In genomic region chr1:215651867-215652266, GRCh38 we compare ENCODE assay signal across 22 cellular contexts.
DNase-seq lines count a peak whose midpoint lies in the region; ATAC-seq and TF ChIP-seq lines count a peak whose summit lies in the region.
"Had no signal": no experiment of that assay in that cellular context is flagged by ENCODE, and none has a peak within 500 bp of the region (broad histone marks: within the 10 kb centered on the region; RNA-seq: fewer than 3 reads in every experiment).

No MANE protein-coding gene starts in this region.

- H3K27ac Mint-ChIP-seq in GM23338 (peak overlapping the region; percentile 60), T-helper 17 cell (no peak overlapping the region)
- H3K27ac Mint-ChIP-seq: CD4-positive, CD25-positive, alpha-beta regulatory T cell; IgD-negative memory B cell had no signal

- H3K9me2 ChIP-seq in GM23338 (ENCODE audit: insufficient read depth) = no peaks in the 10 kb centered on the region
- no peaks in the 10 kb centered on the region for H3K9me2 ChIP-seq in Loucy (replicated peaks; ENCODE audit: low read depth, low read length)
- H3K9me2 ChIP-seq in PC-3 (replicated peaks; ENCODE audit: low read length) = no peaks in the 10 kb centered on the region

- H3K36me3 ChIP-seq in GM23338 (ENCODE audit: insufficient read depth) (no peaks in the 10 kb centered on the region), Loucy (ENCODE audit: insufficient read depth, low read length) (no peaks in the 10 kb centered on the region), PC-3 (ENCODE audit: low read depth, low read length) (no peaks in the 10 kb centered on the region), iPS-18a (ENCODE audit: control insufficient read depth, low read depth, low read length) (no peaks in the 10 kb centered on the region)
- H3K36me3 ChIP-seq: BLaER1, HAP-1, Peyer's patch had no signal

- no peaks in the 10 kb centered on the region for H3K9me3 ChIP-seq in Loucy (ENCODE audit: insufficient read depth, low read depth, low read length)
- H3K9me3 ChIP-seq in PC-3 (ENCODE audit: low read length) = no peaks in the 10 kb centered on the region
- H3K9me3 ChIP-seq in iPS-18a (ENCODE audit: control insufficient read depth, low read depth, low read length) = no peaks in the 10 kb centered on the region
- peaks cover 3% of the 10 kb centered on the region for H3K9me3 ChIP-seq in T-helper 17 cell (ENCODE audit: control insufficient read depth, low read length, poor library complexity, severe bottlenecking)
- H3K9me3 ChIP-seq: BLaER1, HAP-1, Peyer's patch had no signal

- no peak overlapping the region for H2AFZ ChIP-seq in GM23338
- no peak overlapping the region for H2AFZ ChIP-seq in Loucy (ENCODE audit: low read length)
- no peak overlapping the region for H2AFZ ChIP-seq in PC-3 (ENCODE audit: low read length)

- peak overlapping the region; percentile 69 for H3K4me2 ChIP-seq in GM23338
- peak overlapping the region; percentile 32 for H3K4me2 ChIP-seq in Loucy (ENCODE audit: low read depth, low read length, poor library complexity, severe bottlenecking)
- H3K4me2 ChIP-seq in PC-3 (ENCODE audit: low read length) = peak overlapping the region; percentile 15; the same call in 1 of the 2 replicates
- H3K4me2 ChIP-seq: BLaER1 had no signal

- no peak for TF ChIP-seq CTCF in GM23338 (conservative IDR thresholded peaks at IDR 0.05; ENCODE audit: low read depth in 2 of 2)
- no peak for TF ChIP-seq CTCF in Loucy (conservative IDR thresholded peaks at IDR 0.05; ENCODE audit: low read length)
- no peak for TF ChIP-seq CTCF in PC-3 (conservative IDR thresholded peaks at IDR 0.05; ENCODE audit: low read depth, low read length)

- peaks cover 53% of the 10 kb centered on the region for H3K4me1 ChIP-seq in GM23338 (ENCODE audit: insufficient read depth)
- no peaks in the 10 kb centered on the region for H3K4me1 ChIP-seq in Loucy (ENCODE audit: insufficient read depth, low read length, poor library complexity, severe bottlenecking)
- H3K4me1 ChIP-seq in PC-3 (ENCODE audit: insufficient read depth, low read length) = no peaks in the 10 kb centered on the region
- peaks cover 44% of the 10 kb centered on the region for H3K4me1 ChIP-seq in iPS-18a (ENCODE audit: control insufficient read depth, low read depth, low read length)
- H3K4me1 ChIP-seq: BLaER1, Peyer's patch had no signal

- H3K4me1 Mint-ChIP-seq in GM23338 = peaks cover 59% of the 10 kb centered on the region
- H3K4me1 Mint-ChIP-seq in T-helper 17 cell = peaks cover 5% of the 10 kb centered on the region
- H3K4me1 Mint-ChIP-seq: CD4-positive, CD25-positive, alpha-beta regulatory T cell; IgD-negative memory B cell had no signal

- ATAC-seq in GM23338 = peak; percentile 78
- ATAC-seq in PC-3 = no peak
- no peak for ATAC-seq in T-helper 17 cell
- no peak for ATAC-seq in GM18907 (IDR thresholded peaks at IDR 0.05; ENCODE audit: unreplicated experiment)

- POLR2A ChIA-PET in PC-3 (lab: Charles Lee; ENCODE audit: unreplicated experiment) = interaction anchor here (0.7 kb wide), 1 partner anchor 81 kb away, joined by 10 read pairs; no protein-coding TSS in a partner anchor

- CTCF ChIA-PET in PC-3 (lab: Charles Lee) = interaction anchor here (0.7 kb wide), 1 partner anchor 28 kb away, joined by 3 read pairs; no protein-coding TSS in a partner anchor

- H3F3A ChIP-seq in GM23338 (replicated peaks; ENCODE audit: low read depth) (no peaks in the 10 kb centered on the region), Loucy (ENCODE audit: low read depth) (no peaks in the 10 kb centered on the region), PC-3 (ENCODE audit: low read length, unreplicated experiment) (no peaks in the 10 kb centered on the region)

- H3K9ac ChIP-seq in Loucy (ENCODE audit: low read depth, low read length, poor library complexity, severe bottlenecking) (no peak overlapping the region), PC-3 (ENCODE audit: low read length) (no peak overlapping the region), iPS-18a (ENCODE audit: low read length) (no peak overlapping the region)
- H3K9ac ChIP-seq: BLaER1 had no signal

- DNase-seq in GM23338 (ENCODE audit: low spot score) (peak; percentile 49), PC-3 (no peak), SKM-1 treated with dmso at 0.1 percent for 144 hours (lab: John Stamatoyannopoulos, UW; ENCODE audit: unreplicated experiment) (no peak), T-helper 17 cell (no peak)
- DNase-seq: CD4-positive, CD25-positive, alpha-beta regulatory T cell; DMS153; DND-41; NCI-H1092 treated with DMSO at 0.1 percent for 48 hours; NCI-H1436; NCI-H187; NCI-H2081 treated with DMSO at 0.1 percent for 48 hours; NCI-H524; NCI-H82; Peyer's patch; SHP77 treated with DMSO at 0.1 percent for 48 hours; SW 1271 had no signal

- peaks cover 6% of the 10 kb centered on the region for H3K27me3 Mint-ChIP-seq in GM23338 (ENCODE audit: insufficient read depth, low read depth, poor library complexity)
- no peaks in the 10 kb centered on the region for H3K27me3 Mint-ChIP-seq in T-helper 17 cell
- H3K27me3 Mint-ChIP-seq: CD4-positive, CD25-positive, alpha-beta regulatory T cell had no signal

- peak overlapping the region; percentile 37 for H3K4me3 ChIP-seq in GM23338
- H3K4me3 ChIP-seq in Loucy (ENCODE audit: low read length, poor library complexity, severe bottlenecking) = peak overlapping the region; percentile 47
- H3K4me3 ChIP-seq in PC-3 (ENCODE audit: low read length) = no peak overlapping the region
- H3K4me3 ChIP-seq in iPS-18a (ENCODE audit: low read length) = peak overlapping the region; percentile 40
- H3K4me3 ChIP-seq: BLaER1, HAP-1, Peyer's patch had no signal

- H4K20me1 ChIP-seq in GM23338 (replicated peaks; ENCODE audit: insufficient read depth) = no peaks in the 10 kb centered on the region
- no peaks in the 10 kb centered on the region for H4K20me1 ChIP-seq in Loucy (ENCODE audit: insufficient read depth, low read length, poor library complexity, severe bottlenecking)
- no peaks in the 10 kb centered on the region for H4K20me1 ChIP-seq in PC-3 (ENCODE audit: low read length)
- H4K20me1 ChIP-seq: BLaER1 had no signal

- intact Hi-C loops in PC-3 (cut with micrococcal nuclease) = no loop called here

- H3K27me3 ChIP-seq in GM23338 (ENCODE audit: insufficient read depth) (no peaks in the 10 kb centered on the region), Loucy (ENCODE audit: insufficient read depth, low read length, poor library complexity, severe bottlenecking) (no peaks in the 10 kb centered on the region), PC-3 (ENCODE audit: low read length) (peaks cover 58% of the 10 kb centered on the region), iPS-18a (ENCODE audit: control insufficient read depth, insufficient read depth, low read length) (no peaks in the 10 kb centered on the region)
- H3K27me3 ChIP-seq: BLaER1, Peyer's patch had no signal

- H3K79me2 ChIP-seq in GM23338 (replicated peaks; ENCODE audit: insufficient read depth) (no peaks in the 10 kb centered on the region), Loucy (ENCODE audit: insufficient read depth, low read length) (no peaks in the 10 kb centered on the region), PC-3 (ENCODE audit: low read length) (no peaks in the 10 kb centered on the region)

- H3K27ac ChIP-seq in GM23338 (ENCODE audit: low read depth) (peak overlapping the region; percentile 70; the same call in 1 of the 2 replicates), PC-3 (ENCODE audit: low read length) (no peak overlapping the region), iPS-18a (ENCODE audit: low read length) (no peak overlapping the region)
- H3K27ac ChIP-seq: BLaER1, Peyer's patch had no signal

- no peaks in the 10 kb centered on the region for H3K9me3 Mint-ChIP-seq in GM23338
- H3K9me3 Mint-ChIP-seq: IgD-negative memory B cell had no signal

- peak overlapping the region; percentile 56 for H3K4me3 Mint-ChIP-seq in GM23338
- H3K4me3 Mint-ChIP-seq in T-helper 17 cell = no peak overlapping the region
- H3K4me3 Mint-ChIP-seq: CD4-positive, CD25-positive, alpha-beta regulatory T cell; IgD-negative memory B cell had no signal

- no TSS peak for BruUV-seq in PC-3 (replicated peaks; lab: Mats Ljungman, UMichigan)

- no peaks in the 10 kb centered on the region; the same call in 2 of the 3 replicates for H3K36me3 Mint-ChIP-seq in GM23338 (ENCODE audit: low read depth)
- H3K36me3 Mint-ChIP-seq in T-helper 17 cell (ENCODE audit: low read depth) = no peaks in the 10 kb centered on the region
- H3K36me3 Mint-ChIP-seq: CD4-positive, CD25-positive, alpha-beta regulatory T cell; IgD-negative memory B cell had no signal

TF ChIP-seq in GM23338, 12 proteins besides CTCF, POLR2A, EP300 and RAD21:
- peak; percentile 83 for TF ChIP-seq NANOG (IDR thresholded peaks at IDR 0.05; ENCODE audit: borderline replicate concordance)
- no peak for TF ChIP-seq POLR2AphosphoS5 (IDR thresholded peaks at IDR 0.05; ENCODE audit: low read depth)

Comparison
In these comparisons a context has a peak if more than half of its experiments do, and no peak if none do; other contexts are left out.
1. H3K4me2 ChIP-seq: peak in every context shown above with its lines; median percentile 69 in GM23338; 32 in Loucy; 15 in PC-3.